ENCODE assay signal across 8 cellular contexts in the genomic region with DNA sequence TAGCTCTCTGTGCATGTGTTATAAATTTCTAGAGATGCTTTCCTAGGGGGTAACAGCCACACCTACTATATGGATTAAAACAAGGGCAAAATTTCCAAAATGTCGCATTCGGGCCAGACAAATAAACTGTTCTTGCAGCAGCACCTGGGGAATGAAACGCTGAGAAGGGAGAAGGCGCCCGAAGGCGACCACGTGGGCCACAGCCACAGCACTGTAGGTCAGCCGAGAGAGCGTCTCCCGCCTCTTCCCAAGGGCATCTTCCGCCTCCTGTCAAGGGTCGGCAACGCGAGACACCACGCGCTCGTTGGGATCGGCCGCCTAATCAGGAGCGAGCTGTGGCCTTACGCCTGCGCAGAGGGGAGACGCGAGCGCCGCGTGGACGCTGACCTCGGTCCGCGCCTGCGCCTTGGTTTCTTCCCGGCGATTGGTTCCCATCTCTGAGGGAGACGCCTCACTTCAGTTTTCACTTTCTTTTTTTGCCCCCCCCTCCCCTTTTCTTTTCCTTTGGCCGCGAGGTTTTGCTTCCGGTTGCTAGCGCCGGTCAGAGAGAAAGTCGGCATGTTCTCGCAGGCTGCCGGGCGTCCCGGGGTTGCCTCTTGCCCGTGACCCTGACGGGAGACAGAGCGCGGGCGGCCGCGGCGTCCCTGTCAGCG. TPM values are rescaled to one million over a fixed set of nuclear protein-coding genes. Genes with fewer than 3 reads are reported as not detected.
DNase-seq lines count a peak whose midpoint lies in the region; ATAC-seq and TF ChIP-seq lines count a peak whose summit lies in the region.

A gene with protein sequence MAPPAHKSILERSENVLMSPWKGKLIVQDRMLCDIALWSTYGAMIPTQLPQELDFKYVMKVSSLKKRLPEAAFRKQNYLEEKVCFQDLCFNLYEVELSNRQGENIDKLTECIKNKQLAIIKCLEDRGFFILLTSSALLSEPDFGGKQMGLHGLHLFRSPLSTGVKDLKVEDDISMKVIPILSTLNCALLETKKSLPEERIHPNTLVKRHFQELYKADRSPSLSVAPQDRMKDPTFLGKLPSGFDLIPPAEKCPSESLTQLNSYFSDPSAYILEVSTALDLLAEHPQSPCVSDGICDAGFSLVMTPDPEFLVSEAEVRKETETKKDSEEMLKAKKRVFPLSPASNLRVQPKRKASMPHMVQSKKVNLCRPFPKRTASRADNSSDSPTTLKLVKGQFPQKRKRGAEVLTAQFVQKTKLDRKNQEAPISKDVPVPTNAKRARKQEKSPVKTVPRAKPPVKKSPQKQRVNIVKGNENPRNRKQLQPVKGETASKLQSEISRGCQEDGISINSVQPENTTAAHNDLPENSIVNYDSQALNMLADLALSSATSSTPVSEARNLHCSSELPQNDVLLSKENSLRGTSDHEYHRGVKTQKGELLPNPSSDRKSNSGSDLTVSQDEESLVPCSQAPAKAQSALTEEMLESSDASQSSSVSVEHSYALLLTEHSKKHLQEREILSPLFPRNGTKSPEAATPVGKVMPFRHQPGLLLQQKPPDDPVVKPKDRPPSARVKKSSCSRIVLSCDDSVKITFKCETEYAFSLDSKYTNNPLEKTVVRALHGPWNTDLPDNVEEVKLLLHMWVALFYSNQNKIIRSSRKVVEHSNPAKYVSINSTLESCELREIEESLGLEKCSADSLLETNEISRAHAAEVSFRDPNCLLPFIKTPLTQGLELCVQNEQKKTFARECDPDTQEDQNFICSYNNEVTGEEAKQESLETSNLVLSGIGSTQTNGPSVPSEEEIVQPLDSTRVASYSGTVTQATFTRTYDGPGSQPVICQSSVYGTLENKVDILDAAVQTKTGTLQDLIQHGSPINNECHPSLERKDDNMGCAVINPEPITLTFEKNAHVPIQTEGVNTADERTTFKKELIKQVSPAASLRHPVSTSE (N-terminal part only) (plus strand): TSS at position 521 of the 653 bp plus-strand sequence. CDS start 35,805 bp downstream, outside the sequence.

- BruUV-seq in PC-9 (replicated peaks; lab: Mats Ljungman, UMichigan), result TSS peak; percentile 82

- no peaks in the 10 kb centered on the region; the same call in 1 of the 2 replicates for H3K9me2 ChIP-seq in PC-9 (ENCODE audit: insufficient read depth)

- no peaks in the 10 kb centered on the region for H3K27me3 ChIP-seq in PC-9 (ENCODE audit: insufficient read depth, low read depth)

- intact Hi-C loops in PC-9 (cut with micrococcal nuclease; ENCODE audit: unreplicated experiment) (loop anchor here (2.0 to 10.0 kb wide), 2 partner anchors 190 to 236 kb away; no protein-coding TSS in a partner anchor), mucosa of descending colon (cut with DNase I, micrococcal nuclease) (no loop called here)

- H3K36me3 ChIP-seq in PC-9 (ENCODE audit: low read depth) (no peaks in the 10 kb centered on the region), mucosa of descending colon (ENCODE audit: low read depth) (no peaks in the 10 kb centered on the region)

- peak; percentile 56 for ATAC-seq in GM21576 (IDR thresholded peaks at IDR 0.05; ENCODE audit: unreplicated experiment)
- peak; percentile 97 for ATAC-seq in mucosa of descending colon

- H3K27ac ChIP-seq in PC-9 (peak within 1 kb of the TSS; percentile 53), epithelial cell of prostate (peak within 1 kb of the TSS; percentile 86)

- POLR2A ChIA-PET in PC-9 (lab: Charles Lee; ENCODE audit: unreplicated experiment), result interaction anchor here (0.6 to 0.8 kb wide), 3 partner anchors 9 to 222 kb away, joined by 3 to 4 read pairs (median 4); no protein-coding TSS in a partner anchor

- CTCF ChIA-PET in PC-9 (lab: Charles Lee), result interaction anchor here (0.6 kb wide), 1 partner anchor 1841 kb away, joined by 3 read pairs; no protein-coding TSS in a partner anchor

- DNase-seq in DMS114 treated with DMSO at 0.1 percent for 48 hours (lab: John Stamatoyannopoulos, UW; ENCODE audit: unreplicated experiment) (peak; percentile 96), PC-9 (peak; percentile 85 to 97), epithelial cell of prostate (ENCODE audit: low read depth, low spot score) (peak; percentile 73), mucosa of descending colon (peak; percentile 98 to 99 (median 99))
- DNase-seq in Jurkat, Clone E6-1 (ENCODE audit: low read depth, low spot score), result peak; percentile 97
- DNase-seq in activated T-cell treated with anti-CD3 and anti-CD28 coated beads, Interleukin-2, amount 50 U/mL, for 1 hour, result peak; percentile 95
- peak; percentile 98 for DNase-seq in stimulated activated CD8-positive, alpha-beta memory T cell treated with anti-CD3 and anti-CD28 coated beads, Interleukin-4, amount 100 ng/mL, for 24 hours (ENCODE audit: low read depth)

- H3K9me3 ChIP-seq in PC-9 (ENCODE audit: insufficient read depth, low read depth) (peaks cover 4% of the 10 kb centered on the region; the same call in 1 of the 2 replicates), mucosa of descending colon (no peaks in the 10 kb centered on the region)

- no peaks in the 10 kb centered on the region; the same call in 1 of the 2 replicates for H3K4me1 ChIP-seq in PC-9 (replicated peaks; ENCODE audit: insufficient read depth)
- H3K4me1 ChIP-seq in mucosa of descending colon (ENCODE audit: low read depth), result peaks cover 12% of the 10 kb centered on the region

- H2AFZ ChIP-seq in PC-9, result peak within 1 kb of the TSS; percentile 83

- H3K4me2 ChIP-seq in PC-9, result peak within 1 kb of the TSS; percentile 87

- H3K4me3 ChIP-seq in Jurkat, Clone E6-1 (ENCODE audit: low read length), result peak within 1 kb of the TSS; percentile 83
- peak within 1 kb of the TSS; percentile 92 for H3K4me3 ChIP-seq in PC-9
- peak within 1 kb of the TSS; percentile 80 for H3K4me3 ChIP-seq in mucosa of descending colon

- H4K20me1 ChIP-seq in PC-9 (ENCODE audit: insufficient read depth), result peaks cover 11% of the 10 kb centered on the region

- peaks cover 46% of the 10 kb centered on the region for H3K79me2 ChIP-seq in PC-9 (ENCODE audit: low read depth)

- TF ChIP-seq CTCF in PC-9 (conservative IDR thresholded peaks at IDR 0.05), result no peak
- peak; percentile 18 for TF ChIP-seq CTCF in mucosa of descending colon (IDR thresholded peaks at IDR 0.05)

- H3F3A ChIP-seq in PC-9 (ENCODE audit: insufficient read depth, low read depth), result peaks cover 3% of the 10 kb centered on the region; the same call in 1 of the 2 replicates

RNA-seq across cellular contexts. Expression of the gene that starts here (rescaled TPM):
- polyA plus RNA-seq in Jurkat, Clone E6-1 (2012; ENCODE audit: insufficient read depth, insufficient read length), result 19.0 TPM
- total RNA-seq in PC-9 (2021), result 41.8 and 60.7 TPM in 2 replicates
- total RNA-seq in mucosa of descending colon, result 10 to 100 TPM; 46.4 to 63.2 (median 58.4) TPM

Comparison
In these comparisons a context has a peak if more than half of its experiments do, and no peak if none do; other contexts are left out.
1. Peak in every context shown above with its lines: DNase-seq, ATAC-seq, H3K4me3 ChIP-seq and H3K27ac ChIP-seq.